Comparison of ENCODE assay signal across 1 cellular context in genomic region chr20:18388860-18389259, GRCh38.
A peak's percentile ranks its signal among the peaks of the same experiment; 100 is the strongest.
TF ChIP-seq lines count a peak whose summit lies in the region.

No MANE protein-coding gene starts in this region.

TF ChIP-seq in HepG2, 621 proteins besides CTCF, POLR2A, EP300 and RAD21 (continued from another document):
- TF ChIP-seq ZBTB39 (CRISPR knock-in tag; IDR thresholded peaks at IDR 0.05) (0 out of 2 replicates have a peak, but pooled peaks have one; percentile 77), ZSCAN12 (CRISPR knock-in tag; IDR thresholded peaks at IDR 0.05) (no peak), ATF2 (CRISPR knock-in tag; IDR thresholded peaks at IDR 0.05) (peak; percentile 90), GATAD1 (CRISPR knock-in tag; IDR thresholded peaks at IDR 0.05) (peak; percentile 33; the same call in 1 of the 2 replicates)
TF ChIP-seq in HepG2: peak in this region for 60.
